Comparison of ENCODE assay signal across 18 cellular contexts in genomic region chr5:154276236-154276792, GRCh38.
DNase-seq lines count a peak whose midpoint lies in the region; ATAC-seq and TF ChIP-seq lines count a peak whose summit lies in the region.
"Had no signal": no experiment of that assay in that cellular context is flagged by ENCODE, and none has a peak within 500 bp of the region (broad histone marks: within the 10 kb centered on the region; RNA-seq: fewer than 3 reads in every experiment).

No MANE protein-coding gene starts in this region.

- peak overlapping the region; percentile 25 to 33 for H3K27ac Mint-ChIP-seq in activated naive CD4-positive, alpha-beta T cell treated with anti-CD3 and anti-CD28 coated beads, Interleukin-2, amount 50 U/mL, for 72 hours
- no peak overlapping the region for H3K27ac Mint-ChIP-seq in activated naive CD4-positive, alpha-beta T cell treated with anti-CD3 and anti-CD28 coated beads, Interleukin-2, amount 10 ng/mL, durations not matched to agents 7 days and 5 days
- peak overlapping the region in 3 of 8 donors; percentile 20 to 72 (median 41) for H3K27ac Mint-ChIP-seq in CD8-positive, alpha-beta memory T cell
- H3K27ac Mint-ChIP-seq: endodermal cell, progenitor cell of endocrine pancreas had no signal

- TF ChIP-seq POLR2A in suprapubic skin (IDR thresholded peaks at IDR 0.05), result no peak

- H3K79me2 ChIP-seq in hepatocyte (peaks cover 2% of the 10 kb centered on the region), PC-9 (ENCODE audit: low read depth) (no peaks in the 10 kb centered on the region; the same call in 1 of the 2 replicates)

- ATAC-seq in activated naive CD4-positive, alpha-beta T cell treated with anti-CD3 and anti-CD28 coated beads, Interleukin-2, amount 50 U/mL, for 72 hours, result peak in 1 of 2 donors; percentile 61
- ATAC-seq in HG02938 (IDR thresholded peaks at IDR 0.05; ENCODE audit: unreplicated experiment), result no peak

- 64% methylated on average over 2 of the region's 2 CpGs for WGBS in hepatocyte (ENCODE audit: low lambda C conversion rate, missing lambda C conversion rate)
- 91% methylated on average over 2 of the region's 2 CpGs for WGBS in suprapubic skin

- H3K27ac ChIP-seq in hepatocyte, result peak overlapping the region; percentile 79
- peak overlapping the region; percentile 48 for H3K27ac ChIP-seq in suprapubic skin
- H3K27ac ChIP-seq in PC-9, result no peak overlapping the region
- no peak overlapping the region for H3K27ac ChIP-seq in CD8-positive, alpha-beta memory T cell (ENCODE audit: low read depth, low read length)

- no peaks in the 10 kb centered on the region for H3K27me3 Mint-ChIP-seq in activated naive CD4-positive, alpha-beta T cell treated with anti-CD3 and anti-CD28 coated beads, Interleukin-2, amount 10 ng/mL, durations not matched to agents 7 days and 5 days
- no peaks in the 10 kb centered on the region for H3K27me3 Mint-ChIP-seq in CD8-positive, alpha-beta memory T cell
- H3K27me3 Mint-ChIP-seq: progenitor cell of endocrine pancreas had no signal

- TF ChIP-seq CTCF in hepatocyte (IDR thresholded peaks at IDR 0.05; ENCODE audit: poor library complexity), result no peak
- TF ChIP-seq CTCF in suprapubic skin (IDR thresholded peaks at IDR 0.05), result no peak
- no peak for TF ChIP-seq CTCF in PC-9 (conservative IDR thresholded peaks at IDR 0.05)

- H3K9me3 Mint-ChIP-seq in activated naive CD4-positive, alpha-beta T cell treated with anti-CD3 and anti-CD28 coated beads, Interleukin-2, amount 50 U/mL, for 72 hours, result no peaks in the 10 kb centered on the region
- no peaks in the 10 kb centered on the region for H3K9me3 Mint-ChIP-seq in activated naive CD4-positive, alpha-beta T cell treated with anti-CD3 and anti-CD28 coated beads, Interleukin-2, amount 10 ng/mL, durations not matched to agents 7 days and 5 days
- H3K9me3 Mint-ChIP-seq in CD8-positive, alpha-beta memory T cell, result no peaks in the 10 kb centered on the region
- H3K9me3 Mint-ChIP-seq: endodermal cell had no signal

- H3K9me2 ChIP-seq in hepatocyte (replicated peaks; ENCODE audit: insufficient read depth) (no peaks in the 10 kb centered on the region), PC-9 (ENCODE audit: insufficient read depth) (no peaks in the 10 kb centered on the region)

- peaks cover 41% of the 10 kb centered on the region for H3K4me1 Mint-ChIP-seq in activated naive CD4-positive, alpha-beta T cell treated with anti-CD3 and anti-CD28 coated beads, Interleukin-2, amount 10 ng/mL, durations not matched to agents 7 days and 5 days
- peaks cover 44 to 59% (median 53%) of the 10 kb centered on the region in 3 donors for H3K4me1 Mint-ChIP-seq in CD8-positive, alpha-beta memory T cell

- H3K36me3 Mint-ChIP-seq in activated naive CD4-positive, alpha-beta T cell treated with anti-CD3 and anti-CD28 coated beads, Interleukin-2, amount 50 U/mL, for 72 hours, result peaks cover 0 to 6% of the 10 kb centered on the region in 2 donors
- peaks cover 2% of the 10 kb centered on the region for H3K36me3 Mint-ChIP-seq in activated naive CD4-positive, alpha-beta T cell treated with anti-CD3 and anti-CD28 coated beads, Interleukin-2, amount 10 ng/mL, durations not matched to agents 7 days and 5 days
- H3K36me3 Mint-ChIP-seq in CD8-positive, alpha-beta memory T cell, result peaks cover 0 to 11% (median 0%) of the 10 kb centered on the region in 3 donors

- DNase-seq in activated naive CD4-positive, alpha-beta T cell treated with anti-CD3 and anti-CD28 coated beads, Interleukin-2, amount 50 U/mL, for 72 hours (ENCODE audit: low spot score in 2 of 2), result no peak
- no peak for DNase-seq in activated naive CD4-positive, alpha-beta T cell treated with anti-CD3 and anti-CD28 coated beads, Interleukin-2, amount 10 ng/mL, durations not matched to agents 7 days and 5 days
- DNase-seq in SK-N-DZ (ENCODE audit: low spot score), result peak; percentile 83
- no peak for DNase-seq in hepatocyte (ENCODE audit: low spot score)
- no peak for DNase-seq in suprapubic skin (ENCODE audit: low spot score in 2 of 2)
- no peak for DNase-seq in PC-9
- DNase-seq in CD8-positive, alpha-beta memory T cell, result no peak
- DNase-seq: activated CD4-positive, alpha-beta T cell treated with anti-CD3 and anti-CD28 coated beads for 4 hours; Calu3; central memory CD4-positive, alpha-beta T cell; endodermal cell; GDM1; KG1; NCI-H1092; stimulated activated CD4-positive, alpha-beta T cell treated with anti-CD3 and anti-CD28 coated beads, Interleukin-15, amount 100 ng/mL, for 24 hours; T-helper 9 cell had no signal

- H3K4me2 ChIP-seq in hepatocyte, result peak overlapping the region; percentile 2
- H3K4me2 ChIP-seq in PC-9, result no peak overlapping the region

- H3K36me3 ChIP-seq in hepatocyte (replicated peaks; ENCODE audit: insufficient read depth, low read depth) (no peaks in the 10 kb centered on the region), suprapubic skin (no peaks in the 10 kb centered on the region), PC-9 (ENCODE audit: low read depth) (peaks cover 3% of the 10 kb centered on the region; the same call in 1 of the 2 replicates)
- H3K36me3 ChIP-seq in CD8-positive, alpha-beta memory T cell (ENCODE audit: insufficient read depth, low read length), result no peaks in the 10 kb centered on the region

- H3F3A ChIP-seq in PC-9 (ENCODE audit: insufficient read depth, low read depth), result peaks cover 4% of the 10 kb centered on the region; the same call in 1 of the 2 replicates

- no peaks in the 10 kb centered on the region for H4K20me1 ChIP-seq in hepatocyte (ENCODE audit: insufficient read depth, poor library complexity, severe bottlenecking)
- no peaks in the 10 kb centered on the region for H4K20me1 ChIP-seq in PC-9 (ENCODE audit: insufficient read depth)

- intact Hi-C loops in PC-9 (cut with micrococcal nuclease; ENCODE audit: unreplicated experiment), result no loop called here

- POLR2A ChIA-PET in PC-9 (lab: Charles Lee; ENCODE audit: unreplicated experiment), result interaction anchor here (0.7 kb wide), 1 partner anchor 45 kb away, joined by 7 read pairs; no protein-coding TSS in a partner anchor
- POLR2A ChIA-PET in CD8-positive, alpha-beta memory T cell (lab: Charles Lee), result no interaction called here

- no peak overlapping the region for H3K4me3 Mint-ChIP-seq in activated naive CD4-positive, alpha-beta T cell treated with anti-CD3 and anti-CD28 coated beads, Interleukin-2, amount 10 ng/mL, durations not matched to agents 7 days and 5 days
- no peak overlapping the region for H3K4me3 Mint-ChIP-seq in CD8-positive, alpha-beta memory T cell
- H3K4me3 Mint-ChIP-seq: endodermal cell had no signal

- no peak for TF ChIP-seq EP300 in suprapubic skin (IDR thresholded peaks at IDR 0.05)

- H3K4me1 ChIP-seq in hepatocyte (ENCODE audit: insufficient read depth) (peaks cover 42% of the 10 kb centered on the region), suprapubic skin (peaks cover 41% of the 10 kb centered on the region), PC-9 (replicated peaks; ENCODE audit: insufficient read depth) (peaks cover 20% of the 10 kb centered on the region; the same call in 1 of the 2 replicates)
- peaks cover 26% of the 10 kb centered on the region for H3K4me1 ChIP-seq in CD8-positive, alpha-beta memory T cell (ENCODE audit: insufficient read depth, low read length)

- H3K4me3 ChIP-seq in hepatocyte (no peak overlapping the region), suprapubic skin (no peak overlapping the region), PC-9 (no peak overlapping the region)
- H3K4me3 ChIP-seq in CD8-positive, alpha-beta memory T cell (ENCODE audit: low read length), result no peak overlapping the region

- no peak overlapping the region for H2AFZ ChIP-seq in hepatocyte
- no peak overlapping the region for H2AFZ ChIP-seq in PC-9

- H3K9me3 ChIP-seq in hepatocyte (ENCODE audit: low read depth) (no peaks in the 10 kb centered on the region), suprapubic skin (no peaks in the 10 kb centered on the region), PC-9 (ENCODE audit: insufficient read depth, low read depth) (no peaks in the 10 kb centered on the region)
- no peaks in the 10 kb centered on the region for H3K9me3 ChIP-seq in CD8-positive, alpha-beta memory T cell (ENCODE audit: low read length)

- CTCF ChIA-PET in activated naive CD4-positive, alpha-beta T cell treated with anti-CD3 and anti-CD28 coated beads, Interleukin-2, amount 10 ng/mL, durations not matched to agents 7 days and 5 days (lab: Charles Lee), result no interaction called here
- CTCF ChIA-PET in PC-9 (lab: Charles Lee), result no interaction called here
- CTCF ChIA-PET in CD8-positive, alpha-beta memory T cell (lab: Charles Lee), result no interaction called here

- no TSS peak for BruUV-seq in PC-9 (replicated peaks; lab: Mats Ljungman, UMichigan)

- H3K27me3 ChIP-seq in hepatocyte (no peaks in the 10 kb centered on the region), suprapubic skin (no peaks in the 10 kb centered on the region), PC-9 (ENCODE audit: insufficient read depth, low read depth) (no peaks in the 10 kb centered on the region)
- no peaks in the 10 kb centered on the region for H3K27me3 ChIP-seq in CD8-positive, alpha-beta memory T cell (ENCODE audit: insufficient read depth, low read length, poor library complexity, severe bottlenecking)

Comparison
In these comparisons a context has a peak if more than half of its experiments do, and no peak if none do; other contexts are left out.
1. H3K27ac ChIP-seq: peak in hepatocyte (single experiment) and suprapubic skin (single experiment); none in PC-9 (single experiment) and CD8-positive, alpha-beta memory T cell (single experiment).